Comparison of ENCODE assay signal across 33 cellular contexts in genomic region chr3:14398801-14399114, GRCh38. TPM values are rescaled to one million over a fixed set of nuclear protein-coding genes. Genes with fewer than 3 reads are reported as not detected.
DNase-seq lines count a peak whose midpoint lies in the region; ATAC-seq, FAIRE-seq and TF ChIP-seq lines count a peak whose summit lies in the region.
"Had no signal": no experiment of that assay in that cellular context is flagged by ENCODE, and none has a peak within 500 bp of the region (broad histone marks: within the 10 kb centered on the region; RNA-seq: fewer than 3 reads in every experiment).

No MANE protein-coding gene starts in this region.

- H3K79me2 ChIP-seq in K562 (ENCODE audit: control insufficient read depth, insufficient read depth, low read length) = peaks cover 14% of the 10 kb centered on the region

- FAIRE-seq in K562 (lab: Jason Lieb, UNC) = peak; percentile 59
- FAIRE-seq: frontal cortex, GM19239, HTR-8/SVneo had no signal

- intact Hi-C loops in K562 (cut with micrococcal nuclease) = no loop called here
- intact Hi-C loops in activated T-helper 1 cell treated with anti-CD3 and anti-CD28 coated beads, Interleukin-12 subunit alpha, Interleukin-12 subunit beta, Interleukin-2, Interleukin-4 antibody, amounts not matched to agents 30 ng/mL and 10 ng/mL and 1 ng/mL, durations not matched to agents 14 hours and 24 hours and 36 hours (cut with micrococcal nuclease) = no loop called here

- H3K4me3 Mint-ChIP-seq in activated T-helper 1 cell treated with anti-CD3 and anti-CD28 coated beads, Interleukin-12 subunit alpha, Interleukin-12 subunit beta, Interleukin-2, Interleukin-4 antibody, amounts not matched to agents 30 ng/mL and 10 ng/mL and 1 ng/mL, durations not matched to agents 14 hours and 24 hours and 36 hours = no peak overlapping the region
- H3K4me3 Mint-ChIP-seq: activated CD4-positive, alpha-beta T cell treated with anti-CD3 and anti-CD28 coated beads for 36 hours; dendritic cell treated with granulocyte-macrophage colony-stimulating factor and Interleukin-4, amounts not matched to agents 40 ng/mL and 50 ng/mL, for 4 days; neural progenitor cell had no signal

- no peaks in the 10 kb centered on the region for H3K9me3 Mint-ChIP-seq in activated T-helper 1 cell treated with anti-CD3 and anti-CD28 coated beads, Interleukin-12 subunit alpha, Interleukin-12 subunit beta, Interleukin-2, Interleukin-4 antibody, amounts not matched to agents 30 ng/mL and 10 ng/mL and 1 ng/mL, durations not matched to agents 14 hours and 24 hours and 36 hours
- H3K9me3 Mint-ChIP-seq: dendritic cell treated with granulocyte-macrophage colony-stimulating factor and Interleukin-4, amounts not matched to agents 40 ng/mL and 50 ng/mL, for 4 days; neural progenitor cell had no signal

- H3K27me3 Mint-ChIP-seq in activated T-helper 1 cell treated with anti-CD3 and anti-CD28 coated beads, Interleukin-12 subunit alpha, Interleukin-12 subunit beta, Interleukin-2, Interleukin-4 antibody, amounts not matched to agents 30 ng/mL and 10 ng/mL and 1 ng/mL, durations not matched to agents 14 hours and 24 hours and 36 hours (ENCODE audit: insufficient read depth) = peaks cover 3% of the 10 kb centered on the region
- H3K27me3 Mint-ChIP-seq: activated CD4-positive, alpha-beta T cell treated with anti-CD3 and anti-CD28 coated beads for 36 hours had no signal

- 45% methylated on average over 2 of the region's 2 CpGs for WGBS in K562 (ENCODE audit: insufficient coverage, low coverage, missing lambda C conversion rate)

- peak; percentile 31 for ATAC-seq in K562
- ATAC-seq in GM21786 (IDR thresholded peaks at IDR 0.05; ENCODE audit: unreplicated experiment) = no peak
- ATAC-seq: activated CD4-positive, alpha-beta T cell treated with anti-CD3 and anti-CD28 coated beads for 36 hours; left colon; SK-N-SH treated with all-trans-retinoic acid at 6 μM for 48 hours; upper lobe of right lung had no signal

- H3K9me1 ChIP-seq in K562 (ENCODE audit: control insufficient read depth, insufficient read depth, low read length) = no peaks in the 10 kb centered on the region

- no peak for TF ChIP-seq POLR2A in NB4 (IDR thresholded peaks at IDR 0.05; ENCODE audit: extremely low read depth, insufficient read length)
- TF ChIP-seq POLR2A in K562 (conservative IDR thresholded peaks at IDR 0.05) = no peak

- in situ Hi-C loops in K562 (cut with MboI) = no loop called here

- peak overlapping the region; percentile 67 to 96 (median 89); a peak in 17 of 22 replicates for H3K4me2 ChIP-seq in BLaER1 treated with 17β-estradiol and CSF1 and Interleukin-3, amounts not matched to agents 10 nM and 100 nM
- H3K4me2 ChIP-seq in K562 (ENCODE audit: insufficient read depth, low read length) = no peak overlapping the region
- H3K4me2 ChIP-seq: neural progenitor cell had no signal

- H3K4me1 Mint-ChIP-seq in activated T-helper 1 cell treated with anti-CD3 and anti-CD28 coated beads, Interleukin-12 subunit alpha, Interleukin-12 subunit beta, Interleukin-2, Interleukin-4 antibody, amounts not matched to agents 30 ng/mL and 10 ng/mL and 1 ng/mL, durations not matched to agents 14 hours and 24 hours and 36 hours (ENCODE audit: low read depth) = peaks cover 19% of the 10 kb centered on the region

- peaks cover 6% of the 10 kb centered on the region for H3K36me3 Mint-ChIP-seq in activated T-helper 1 cell treated with anti-CD3 and anti-CD28 coated beads, Interleukin-12 subunit alpha, Interleukin-12 subunit beta, Interleukin-2, Interleukin-4 antibody, amounts not matched to agents 30 ng/mL and 10 ng/mL and 1 ng/mL, durations not matched to agents 14 hours and 24 hours and 36 hours (ENCODE audit: low read depth)
- H3K36me3 Mint-ChIP-seq: neural progenitor cell had no signal

- H3K4me1 ChIP-seq in BLaER1 treated with 17β-estradiol and CSF1 and Interleukin-3, amounts not matched to agents 10 nM and 100 nM = peaks cover 43 to 65% (median 55%) of the 10 kb centered on the region in 10 experiments
- peaks cover 0 to 32% of the 10 kb centered on the region in 2 experiments; a peak in 3 of 5 replicates for H3K4me1 ChIP-seq in K562 (replicated peaks in 1 of 2; ENCODE audit: control insufficient read depth in 2 of 2, insufficient read depth in 2 of 2, low read length in 2 of 2)

- BruUV-seq in K562 (replicated peaks; lab: Mats Ljungman, UMichigan) = no TSS peak

- H3K36me3 ChIP-seq in BLaER1 treated with 17β-estradiol and CSF1 and Interleukin-3, amounts not matched to agents 10 nM and 100 nM = no peaks in the 10 kb centered on the region
- peaks cover 8% of the 10 kb centered on the region; the same call in 1 of the 3 replicates for H3K36me3 ChIP-seq in K562 (ENCODE audit: control insufficient read depth, insufficient read depth, low read length)
- H3K36me3 ChIP-seq: esophagus muscularis mucosa, neural progenitor cell, sigmoid colon, suprapubic skin, upper lobe of right lung had no signal

- TF ChIP-seq CTCF in GM12873 (IDR thresholded peaks at IDR 0.05; ENCODE audit: insufficient read depth, low read depth, low read length, missing control alignments) = peak; percentile 36
- peak; percentile 47 for TF ChIP-seq CTCF in NB4 (IDR thresholded peaks at IDR 0.05; ENCODE audit: low read depth, low read length)
- peak; percentile 53 to 63 (median 61) for TF ChIP-seq CTCF in K562 (IDR thresholded peaks at IDR 0.05 in 2 of 3, conservative IDR thresholded peaks at IDR 0.05 in 1 of 3; ENCODE audit: insufficient read depth in 2 of 3, low read depth in 1 of 3, low read length in 3 of 3)

- TF ChIP-seq EP300 in K562 (IDR thresholded peaks at IDR 0.05; ENCODE audit: low read length) = no peak

- POLR2A ChIA-PET in K562 (lab: Yijun Ruan, JAX) = interaction anchor here (0.5 to 2.1 kb wide), 9 partner anchors 9 to 615 kb away, joined by 3 to 8 read pairs (median 3); no protein-coding TSS in a partner anchor

- H3K27me3 ChIP-seq in BLaER1 treated with 17β-estradiol and CSF1 and Interleukin-3, amounts not matched to agents 10 nM and 100 nM = no peaks in the 10 kb centered on the region
- H3K27me3 ChIP-seq in K562 (ENCODE audit: control insufficient read depth in 2 of 2, insufficient read depth in 2 of 2, low read length in 2 of 2) = no peaks in the 10 kb centered on the region
- H3K27me3 ChIP-seq: esophagus muscularis mucosa, sigmoid colon, suprapubic skin, upper lobe of right lung had no signal

- H3K9me3 ChIP-seq in BLaER1 treated with 17β-estradiol and CSF1 and Interleukin-3, amounts not matched to agents 10 nM and 100 nM (replicated peaks in 1 of 11) = no peaks in the 10 kb centered on the region
- H3K9me3 ChIP-seq in K562 (replicated peaks; ENCODE audit: control insufficient read depth, insufficient read depth, low read depth, low read length) = no peaks in the 10 kb centered on the region
- H3K9me3 ChIP-seq: esophagus muscularis mucosa, sigmoid colon, suprapubic skin, upper lobe of right lung had no signal

- H4K20me1 ChIP-seq in BLaER1 treated with 17β-estradiol and CSF1 and Interleukin-3, amounts not matched to agents 10 nM and 100 nM = peaks cover 0 to 17% (median 9%) of the 10 kb centered on the region in 11 experiments; a peak in 12 of 22 replicates
- H4K20me1 ChIP-seq in K562 (replicated peaks; ENCODE audit: control insufficient read depth, insufficient read depth, low read length) = no peaks in the 10 kb centered on the region

- CTCF ChIA-PET in K562 (lab: Yijun Ruan, JAX; ENCODE audit: low intra/inter-chr PET ratio) = no interaction called here

- peak overlapping the region in 1 of 11 experiments; percentile 42; a peak in 1 of 22 replicates for H3K27ac ChIP-seq in BLaER1 treated with 17β-estradiol and CSF1 and Interleukin-3, amounts not matched to agents 10 nM and 100 nM
- H3K27ac ChIP-seq in K562 (ENCODE audit: extremely low read depth, low read depth, low read length) = no peak overlapping the region
- H3K27ac ChIP-seq: esophagus muscularis mucosa, neural progenitor cell, RWPE1, sigmoid colon, suprapubic skin, upper lobe of right lung had no signal

- H2AFZ ChIP-seq in K562 (ENCODE audit: low read depth, low read length) = no peak overlapping the region; the same call in 1 of the 2 replicates
- H2AFZ ChIP-seq: neural progenitor cell had no signal

- peak; percentile 24 to 57; a peak in 3 of 4 replicates for TF ChIP-seq RAD21 in K562 (CRISPR knock-in tag; conservative IDR thresholded peaks at IDR 0.05 in 1 of 2, IDR thresholded peaks at IDR 0.05 in 1 of 2)

- DNase-seq in NB4 (ENCODE audit: low read depth) (peak; percentile 81), K562 (ENCODE audit: extremely low read depth in 1 of 4, low spot score in 3 of 4) (peak in 2 of 4 experiments; percentile 61 to 69), ureter (ENCODE audit: low spot score) (no peak), NCI-H1694 (lab: John Stamatoyannopoulos, UW) (no peak)
- DNase-seq in activated T-helper 1 cell treated with anti-CD3 and anti-CD28 coated beads, Interleukin-12 subunit alpha, Interleukin-12 subunit beta, Interleukin-2, Interleukin-4 antibody, amounts not matched to agents 30 ng/mL and 10 ng/mL and 1 ng/mL, durations not matched to agents 14 hours and 24 hours and 36 hours (ENCODE audit: low spot score) = no peak
- DNase-seq: ACHN; activated CD4-positive, alpha-beta T cell treated with anti-CD3 and anti-CD28 coated beads for 36 hours; activated gamma-delta T cell; activated T-cell treated with anti-CD3 and anti-CD28 coated beads, Interleukin-2, amount 50 U/mL, for 1 hour; C1 segment of cervical spinal cord; central memory CD4-positive, alpha-beta T cell; HCEC 1CT; left colon; NCI-H1092 treated with DMSO at 0.1 percent for 48 hours; NCI-H1930; NCI-H226; sigmoid colon; stimulated activated CD4-positive, alpha-beta T cell treated with anti-CD3 and anti-CD28 coated beads, Interleukin-4, amount 100 ng/mL, for 4 hours; stimulated activated naive CD4-positive, alpha-beta T cell; T-helper 2 cell; upper lobe of right lung had no signal

- H3K27ac Mint-ChIP-seq in activated T-helper 1 cell treated with anti-CD3 and anti-CD28 coated beads, Interleukin-12 subunit alpha, Interleukin-12 subunit beta, Interleukin-2, Interleukin-4 antibody, amounts not matched to agents 30 ng/mL and 10 ng/mL and 1 ng/mL, durations not matched to agents 14 hours and 24 hours and 36 hours = no peak overlapping the region
- H3K27ac Mint-ChIP-seq: activated CD4-positive, alpha-beta T cell treated with anti-CD3 and anti-CD28 coated beads for 36 hours; dendritic cell treated with granulocyte-macrophage colony-stimulating factor and Interleukin-4, amounts not matched to agents 40 ng/mL and 50 ng/mL, for 4 days; neural progenitor cell had no signal

- H3K4me3 ChIP-seq in BLaER1 treated with 17β-estradiol and CSF1 and Interleukin-3, amounts not matched to agents 10 nM and 100 nM = no peak overlapping the region
- no peak overlapping the region for H3K4me3 ChIP-seq in NB4 (ENCODE audit: low read depth, low read length)
- no peak overlapping the region for H3K4me3 ChIP-seq in K562
- H3K4me3 ChIP-seq: esophagus muscularis mucosa, neural progenitor cell, sigmoid colon, suprapubic skin, upper lobe of right lung had no signal

- H3K9ac ChIP-seq in BLaER1 treated with 17β-estradiol and CSF1 and Interleukin-3, amounts not matched to agents 10 nM and 100 nM = no peak overlapping the region
- H3K9ac ChIP-seq in K562 (ENCODE audit: insufficient read depth in 1 of 2, low read depth in 2 of 2, low read length in 2 of 2) = peak overlapping the region in 1 of 2 experiments; percentile 49; a peak in 1 of 4 replicates
- H3K9ac ChIP-seq: neural progenitor cell had no signal

RNA-seq across cellular contexts. Expression of gene SLC6A6, which starts 3.6 kb away (rescaled TPM):
- 361 and 756 TPM in 2 replicates for total RNA-seq in K562 (2011; cell fraction: chromatin; rRNA removed; ENCODE audit: low replicate concordance)
- total RNA-seq in K562 (2011; cell fraction: nucleolus; rRNA removed) = 315 and 326 TPM in 2 replicates
- total RNA-seq in K562 (2011; cell fraction: nucleoplasm; rRNA removed) = 358 and 388 TPM in 2 replicates
- 106 and 223 TPM in 2 replicates for total RNA-seq in K562 (2014; rRNA removed)
- 79.6 and 90.2 TPM in 2 replicates for total RNA-seq in K562 (2014; rRNA removed; fragmentation: Illumina TruSeq; extraction: Trizol)
- total RNA-seq in K562 (2015; rRNA removed; fragmentation: Illumina TruSeq; extraction: Trizol) = 91.9 and 93.2 TPM in 2 replicates
- 194 and 203 TPM in 2 replicates for total RNA-seq in K562 (2021)
- 71.4 and 100 TPM in 2 replicates for polyA plus RNA-seq in K562 (2011; rRNA removed)
- 56.5 and 73.9 TPM in 2 replicates for polyA plus RNA-seq in K562 (2011; cell fraction: cytosol; rRNA removed)
- 434 and 457 TPM in 2 replicates for polyA plus RNA-seq in K562 (2011; cell fraction: nucleus; rRNA removed)
- polyA plus RNA-seq in K562 (2012) = 52.3 and 64.9 TPM in 2 replicates
- 121 and 139 TPM in 2 replicates for polyA plus RNA-seq in K562 (2014; fragmentation: Illumina TruSeq; extraction: Trizol)
- polyA plus RNA-seq in K562 (2014; fragmentation: Nextera tagmentation; extraction: Ambion mirVana) = 10 to 100 TPM; 12.3 to 14.8 TPM
- 111 and 129 TPM in 2 replicates for polyA plus RNA-seq in K562 (2014; rRNA removed)
- polyA minus RNA-seq in K562 (2011; rRNA and poly(A)+ RNA removed) = 75.5 and 106 TPM in 2 replicates
- polyA minus RNA-seq in K562 (2011; cell fraction: cytosol; rRNA and poly(A)+ RNA removed) = 40.8 and 83.0 TPM in 2 replicates
- polyA minus RNA-seq in K562 (2011; cell fraction: nucleus; rRNA and poly(A)+ RNA removed) = 138 and 192 TPM in 2 replicates
- 19.4 TPM for total RNA-seq in ureter
- 45.4 and 51.2 TPM in 2 replicates for total RNA-seq in activated T-helper 1 cell treated with anti-CD3 and anti-CD28 coated beads, Interleukin-12 subunit alpha, Interleukin-12 subunit beta, Interleukin-2, Interleukin-4 antibody, amounts not matched to agents 30 ng/mL and 10 ng/mL and 1 ng/mL, durations not matched to agents 14 hours and 24 hours and 36 hours
